ENCODE assay signal across 9 cellular contexts in the genomic region with DNA sequence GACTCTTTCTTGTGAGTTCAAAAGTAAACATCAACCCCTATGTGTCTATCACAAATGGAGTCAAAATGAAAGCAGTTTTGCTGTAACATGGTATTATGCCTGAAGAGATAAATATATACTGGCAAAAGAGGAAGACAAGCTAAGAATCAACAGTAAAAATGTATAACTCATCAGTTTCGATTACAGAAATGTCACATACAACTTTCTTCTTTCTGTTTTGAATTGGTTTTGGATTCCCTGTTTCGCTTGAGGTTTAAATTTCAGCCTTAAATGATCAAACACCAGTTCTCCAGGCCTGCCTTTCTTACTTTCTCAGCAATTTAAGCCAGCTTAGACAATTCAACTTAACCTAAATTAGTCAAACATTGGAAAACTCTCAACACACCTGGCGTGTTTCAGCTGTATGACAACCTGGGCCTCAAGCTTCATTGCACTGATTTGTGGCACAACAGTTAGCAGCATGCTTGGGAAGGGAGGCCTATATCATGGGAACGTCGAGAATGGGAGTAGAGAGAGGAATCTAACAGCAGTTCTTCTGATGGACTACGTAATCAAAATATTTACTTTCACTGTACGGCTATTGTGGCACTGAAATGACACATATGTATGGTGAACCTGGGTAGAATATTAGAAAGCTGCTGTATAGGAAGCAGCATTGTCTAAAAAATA. TPM values are rescaled to one million over a fixed set of nuclear protein-coding genes. Genes with fewer than 3 reads are reported as not detected.
DNase-seq lines count a peak whose midpoint lies in the region; ATAC-seq lines count a peak whose summit lies in the region.
"Had no signal": no experiment of that assay in that cellular context is flagged by ENCODE, and none has a peak within 500 bp of the region (broad histone marks: within the 10 kb centered on the region; RNA-seq: fewer than 3 reads in every experiment).

No MANE protein-coding gene starts in this region.

- no peak overlapping the region for H3K27ac Mint-ChIP-seq in naive thymus-derived CD4-positive, alpha-beta T cell
- no peak overlapping the region for H3K27ac Mint-ChIP-seq in effector memory CD8-positive, alpha-beta T cell

- H3K4me1 Mint-ChIP-seq in naive thymus-derived CD4-positive, alpha-beta T cell: peaks cover 5 to 11% (median 6%) of the 10 kb centered on the region in 7 donors
- no peaks in the 10 kb centered on the region for H3K4me1 Mint-ChIP-seq in effector memory CD8-positive, alpha-beta T cell (ENCODE audit: low read depth in 2 of 2)

- H3K4me3 ChIP-seq in naive thymus-derived CD4-positive, alpha-beta T cell (ENCODE audit: low read length): no peak overlapping the region

- no peaks in the 10 kb centered on the region for H3K9me3 ChIP-seq in naive thymus-derived CD4-positive, alpha-beta T cell (ENCODE audit: control insufficient read depth in 2 of 3, low read length in 3 of 3)

- H3K27ac ChIP-seq in naive thymus-derived CD4-positive, alpha-beta T cell (ENCODE audit: low read depth, low read length): no peak overlapping the region
- H3K27ac ChIP-seq: VCaP had no signal

- H3K36me3 ChIP-seq in naive thymus-derived CD4-positive, alpha-beta T cell (ENCODE audit: control insufficient read depth in 2 of 3, insufficient read depth in 3 of 3, low read length in 3 of 3): no peaks in the 10 kb centered on the region

- no peaks in the 10 kb centered on the region for H3K27me3 ChIP-seq in naive thymus-derived CD4-positive, alpha-beta T cell (ENCODE audit: control insufficient read depth in 2 of 2, insufficient read depth in 2 of 2, low read length in 2 of 2)

- no peak overlapping the region for H3K4me3 Mint-ChIP-seq in naive thymus-derived CD4-positive, alpha-beta T cell
- H3K4me3 Mint-ChIP-seq in effector memory CD8-positive, alpha-beta T cell: no peak overlapping the region

- intact Hi-C loops in naive thymus-derived CD4-positive, alpha-beta T cell (cut with micrococcal nuclease): no loop called here

- POLR2A ChIA-PET in naive thymus-derived CD4-positive, alpha-beta T cell (lab: Charles Lee): no interaction called here

- H3K27me3 Mint-ChIP-seq in naive thymus-derived CD4-positive, alpha-beta T cell: peaks cover 3 to 5% (median 4%) of the 10 kb centered on the region in 5 donors
- H3K27me3 Mint-ChIP-seq in effector memory CD8-positive, alpha-beta T cell: peaks cover 4 to 5% of the 10 kb centered on the region in 2 donors

- H3K4me1 ChIP-seq in naive thymus-derived CD4-positive, alpha-beta T cell (ENCODE audit: control insufficient read depth in 2 of 2, insufficient read depth in 2 of 2, low read length in 2 of 2): no peaks in the 10 kb centered on the region

- in situ Hi-C loops in G401 (cut with HindIII; ENCODE audit: low sequenced_read_pairs): no loop called here

- CTCF ChIA-PET in naive thymus-derived CD4-positive, alpha-beta T cell (lab: Charles Lee): no interaction called here

- DNase-seq in NCI-H774 (lab: John Stamatoyannopoulos, UW) (peak; percentile 34), G401 (ENCODE audit: low spot score) (no peak), OCI-M2 (lab: John Stamatoyannopoulos, UW; ENCODE audit: unreplicated experiment) (no peak), activated gamma-delta T cell (lab: John Stamatoyannopoulos, UW) (no peak)
- no peak for DNase-seq in naive thymus-derived CD4-positive, alpha-beta T cell
- DNase-seq in effector memory CD8-positive, alpha-beta T cell: no peak

- peaks cover 0 to 2% (median 0%) of the 10 kb centered on the region in 11 donors for H3K9me3 Mint-ChIP-seq in naive thymus-derived CD4-positive, alpha-beta T cell
- H3K9me3 Mint-ChIP-seq in effector memory CD8-positive, alpha-beta T cell: no peaks in the 10 kb centered on the region

- H3K36me3 Mint-ChIP-seq in naive thymus-derived CD4-positive, alpha-beta T cell: no peaks in the 10 kb centered on the region
- H3K36me3 Mint-ChIP-seq in effector memory CD8-positive, alpha-beta T cell (ENCODE audit: insufficient read depth): no peaks in the 10 kb centered on the region

- ATAC-seq in GM18873 (IDR thresholded peaks at IDR 0.05; ENCODE audit: low FRiP score, unreplicated experiment) (peak; percentile 98), HG02763 (IDR thresholded peaks at IDR 0.05; ENCODE audit: unreplicated experiment) (peak; percentile 89)
- ATAC-seq in naive thymus-derived CD4-positive, alpha-beta T cell: peak; percentile 36
- ATAC-seq in effector memory CD8-positive, alpha-beta T cell (replicated peaks): no peak

RNA-seq across cellular contexts. Expression of a gene that starts 51.8 kb away (rescaled TPM):
- total RNA-seq in naive thymus-derived CD4-positive, alpha-beta T cell: 10 to 100 TPM in 1 of 5 experiments, 1 to 10 TPM in 3, under 1 TPM in 1; 0.05 to 31.6 (median 4.7) TPM
- not detected for polyA plus RNA-seq in naive thymus-derived CD4-positive, alpha-beta T cell
- total RNA-seq in G401 (2014; rRNA removed; shearing (Covaris generic)): not detected in 2 replicates
